11 cellular contexts compared by ENCODE assay signal in the genomic region with DNA sequence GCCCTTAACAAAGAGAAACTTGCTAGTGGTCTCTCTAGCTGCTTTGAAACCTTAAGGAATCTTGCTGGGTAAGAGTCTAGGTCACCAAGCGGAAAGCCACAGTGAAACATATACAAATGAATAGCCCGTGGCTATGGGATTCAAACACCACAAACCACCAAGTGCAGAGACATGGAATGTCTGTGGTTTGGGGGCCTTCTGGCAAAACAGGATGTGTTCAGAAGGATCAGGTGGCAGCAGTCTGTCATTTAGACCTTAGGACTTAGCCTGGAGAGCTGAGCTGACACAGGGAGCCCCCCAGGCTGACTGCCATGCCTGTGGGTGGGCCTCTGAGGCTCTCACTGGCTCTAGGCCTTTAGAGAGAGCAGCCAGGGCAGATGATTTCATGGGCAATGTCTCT.
DNase-seq lines count a peak whose midpoint lies in the region; ATAC-seq lines count a peak whose summit lies in the region.
"Had no signal": no experiment of that assay in that cellular context is flagged by ENCODE, and none has a peak within 500 bp of the region (broad histone marks: within the 10 kb centered on the region; RNA-seq: fewer than 3 reads in every experiment).

No MANE protein-coding gene starts in this region.

- peak overlapping the region; percentile 20 for H3K27ac ChIP-seq in epithelial cell of prostate
- H3K27ac ChIP-seq: left ventricle myocardium inferior had no signal

- ATAC-seq in HG03108 (IDR thresholded peaks at IDR 0.05; ENCODE audit: unreplicated experiment): no peak
- ATAC-seq: sciatic nerve had no signal

- DNase-seq in NCI-H748 (lab: John Stamatoyannopoulos, UW; ENCODE audit: unreplicated experiment) (peak; percentile 27), NCI-H748 treated with DMSO at 0.1 percent for 48 hours (lab: John Stamatoyannopoulos, UW) (no peak), NCI-H226 (peak; percentile 27), epithelial cell of prostate (ENCODE audit: low read depth, low spot score) (no peak), smooth muscle cell of the brain vasculature (ENCODE audit: low read depth, low spot score) (peak; percentile 35), midbrain (lab: John Stamatoyannopoulos, UW) (no peak), activated T-cell treated with anti-CD3 and anti-CD28 coated beads for 4 hours (no peak)
- DNase-seq: activated effector memory CD4-positive, alpha-beta T cell treated with anti-CD3 and anti-CD28 coated beads, Interleukin-2, amount 50 U/mL, for 16 hours; left ventricle myocardium inferior had no signal

Comparison
In these comparisons a context has a peak if more than half of its experiments do, and no peak if none do; other contexts are left out.
1. DNase-seq: peak in NCI-H748 (single experiment), NCI-H226 (single experiment) and smooth muscle cell of the brain vasculature (single experiment); none in NCI-H748 treated with DMSO at 0.1 percent for 48 hours (single experiment), epithelial cell of prostate (single experiment), midbrain (single experiment) and activated T-cell treated with anti-CD3 and anti-CD28 coated beads for 4 hours (single experiment).